ENCODE assay signal across 9 cellular contexts in the genomic region with DNA sequence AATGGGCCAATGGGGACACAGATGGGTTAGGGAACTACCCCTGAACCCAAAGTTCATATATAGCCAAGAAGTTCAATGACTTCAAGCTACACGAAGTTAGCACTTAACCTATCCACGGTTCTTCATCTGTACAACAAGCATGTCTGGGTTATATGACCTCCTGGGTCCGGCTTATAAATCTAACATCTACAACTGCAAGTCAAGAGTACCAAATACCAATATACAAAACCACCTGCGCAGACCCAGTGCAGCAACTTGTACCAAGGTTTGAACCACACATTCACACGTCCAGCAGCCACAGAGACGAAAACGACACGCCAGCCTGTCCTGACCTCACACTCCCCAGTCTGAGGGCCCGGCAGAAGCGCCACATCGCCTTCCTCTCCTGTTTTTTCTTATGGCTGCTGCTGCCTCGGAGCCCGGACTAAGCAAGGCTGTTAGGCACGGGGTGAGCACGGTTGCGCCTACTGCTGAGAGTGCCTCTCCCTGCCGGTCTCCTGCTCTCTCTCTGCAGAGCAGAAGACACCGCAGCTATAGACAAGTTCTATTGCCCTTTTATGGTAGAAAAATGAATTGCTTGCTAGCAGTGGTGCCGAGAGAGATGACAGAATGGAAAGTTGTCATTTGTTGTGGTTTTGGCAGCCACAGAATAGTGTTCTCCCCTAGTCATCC.
DNase-seq lines count a peak whose midpoint lies in the region; ATAC-seq, FAIRE-seq and TF ChIP-seq lines count a peak whose summit lies in the region.
"Had no signal": no experiment of that assay in that cellular context is flagged by ENCODE, and none has a peak within 500 bp of the region (broad histone marks: within the 10 kb centered on the region; RNA-seq: fewer than 3 reads in every experiment).

No MANE protein-coding gene starts in this region.

- H3K27me3 ChIP-seq in fibroblast of lung (ENCODE audit: control insufficient read depth, insufficient read depth, low read length): no peaks in the 10 kb centered on the region

- no peaks in the 10 kb centered on the region for H3K9me3 ChIP-seq in fibroblast of lung (ENCODE audit: control insufficient read depth, insufficient read depth, low read depth, low read length)

- no peaks in the 10 kb centered on the region for H3K36me3 ChIP-seq in fibroblast of lung (ENCODE audit: control insufficient read depth, insufficient read depth, low read length)

- peak overlapping the region; percentile 84 for H3K4me2 ChIP-seq in fibroblast of lung (ENCODE audit: extremely low read depth, insufficient read depth, low read length)

- peak; percentile 92 for FAIRE-seq in urothelium cell line (lab: Jason Lieb, UNC)

- TF ChIP-seq CTCF in fibroblast of lung (conservative IDR thresholded peaks at IDR 0.05 in 1 of 2, IDR thresholded peaks at IDR 0.05 in 1 of 2; ENCODE audit: low read depth in 1 of 2, low read length in 2 of 2): no peak

- H3K27ac ChIP-seq in fibroblast of lung (ENCODE audit: insufficient read depth, low read length): peak overlapping the region; percentile 89
- H3K27ac ChIP-seq: C4-2B had no signal

- no peaks in the 10 kb centered on the region for H4K20me1 ChIP-seq in fibroblast of lung (ENCODE audit: control insufficient read depth, extremely low read depth, insufficient read depth, low read length)

- peaks cover 8% of the 10 kb centered on the region for H3K79me2 ChIP-seq in fibroblast of lung (ENCODE audit: control insufficient read depth, insufficient read depth, low read length)

- DNase-seq in Right ventricle myocardium inferior (ENCODE audit: missing footprints) (no peak), cardiac septum (ENCODE audit: low spot score) (no peak), HS-27A (ENCODE audit: low read depth) (peak; percentile 68), fibroblast of lung (ENCODE audit: low read depth in 2 of 2) (peak; percentile 87 to 98), renal cortical epithelial cell (ENCODE audit: low read depth) (peak; percentile 41), urothelium cell line (ENCODE audit: low spot score) (peak; percentile 72), NCI-H2171 (lab: John Stamatoyannopoulos, UW) (no peak)
- peak; percentile 58 for DNase-seq in activated CD8-positive, alpha-beta memory T cell treated with anti-CD3 and anti-CD28 coated beads, Interleukin-2, amount 50 U/mL, for 1 hour (ENCODE audit: extremely low read depth)

- H3K4me3 ChIP-seq in fibroblast of lung (replicated peaks in 1 of 4; ENCODE audit: control extremely low read depth in 1 of 4, insufficient read depth in 1 of 4, low read depth in 3 of 4, low read length in 4 of 4): peak overlapping the region in 3 of 4 experiments; percentile 2 to 31 (median 25)

- ATAC-seq in Right ventricle myocardium inferior: peak; percentile 3

- H2AFZ ChIP-seq in fibroblast of lung (ENCODE audit: low read length): no peak overlapping the region

- H3K4me1 ChIP-seq in fibroblast of lung (ENCODE audit: control insufficient read depth, extremely low read depth, insufficient read depth, low read length): peaks cover 61% of the 10 kb centered on the region

- intact Hi-C loops in Right ventricle myocardium inferior (cut with DNase I) (loop anchor here (10.0 kb wide), 1 partner anchor 330 kb away; no protein-coding TSS in a partner anchor), cardiac septum (cut with DNase I) (loop anchor here (2.0 kb wide), 1 partner anchor 270 kb away; no protein-coding TSS in a partner anchor)

- H3K9ac ChIP-seq in fibroblast of lung (ENCODE audit: insufficient read depth, low read length): peak overlapping the region; percentile 63

Comparison
In these comparisons a context has a peak if more than half of its experiments do, and no peak if none do; other contexts are left out.
1. DNase-seq: peak in HS-27A (single experiment), activated CD8-positive, alpha-beta memory T cell treated with anti-CD3 and anti-CD28 coated beads, Interleukin-2, amount 50 U/mL, for 1 hour (single experiment), fibroblast of lung (2 of 2), renal cortical epithelial cell (single experiment) and urothelium cell line (single experiment); none in Right ventricle myocardium inferior (single experiment), cardiac septum (single experiment) and NCI-H2171 (single experiment).